In genomic region chr12:52568111-52568510, GRCh38 we compare ENCODE assay signal across 17 cellular contexts. TPM values are rescaled to one million over a fixed set of nuclear protein-coding genes. Genes with fewer than 3 reads are reported as not detected.
A peak's percentile ranks its signal among the peaks of the same experiment; 100 is the strongest.
DNase-seq lines count a peak whose midpoint lies in the region; ATAC-seq and TF ChIP-seq lines count a peak whose summit lies in the region.
"Had no signal": no experiment of that assay in that cellular context is flagged by ENCODE, and none has a peak within 500 bp of the region (broad histone marks: within the 10 kb centered on the region; RNA-seq: fewer than 3 reads in every experiment).

No MANE protein-coding gene starts in this region.

- no peaks in the 10 kb centered on the region for H3K9me3 Mint-ChIP-seq in effector memory CD8-positive, alpha-beta T cell
- H3K9me3 Mint-ChIP-seq in activated T-cell treated with anti-CD3 and anti-CD28 coated beads, Interleukin-2, amount 50 U/mL, for 4 hours = no peaks in the 10 kb centered on the region
- H3K9me3 Mint-ChIP-seq in activated naive CD8-positive, alpha-beta T cell treated with anti-CD3 and anti-CD28 coated beads for 36 hours = no peaks in the 10 kb centered on the region
- H3K9me3 Mint-ChIP-seq: H9 had no signal

- peaks cover 0 to 66% of the 10 kb centered on the region in 2 donors for H3K27me3 Mint-ChIP-seq in effector memory CD8-positive, alpha-beta T cell
- H3K27me3 Mint-ChIP-seq in activated T-cell treated with anti-CD3 and anti-CD28 coated beads, Interleukin-2, amount 50 U/mL, for 4 hours (ENCODE audit: low read depth) = peaks cover 10% of the 10 kb centered on the region
- H3K27me3 Mint-ChIP-seq in activated naive CD8-positive, alpha-beta T cell treated with anti-CD3 and anti-CD28 coated beads for 36 hours = peaks cover 9% of the 10 kb centered on the region

- POLR2A ChIA-PET in HEK293 (lab: Yijun Ruan, JAX) = interaction anchor here (0.6 kb wide), 1 partner anchor 120 kb away, joined by 3 read pairs; no protein-coding TSS in a partner anchor

- H3K36me3 ChIP-seq in HEK293 (ENCODE audit: control insufficient read depth in 2 of 2, insufficient read depth in 1 of 2, low read length in 2 of 2) = no peaks in the 10 kb centered on the region
- H3K36me3 ChIP-seq: BLaER1 treated with 17β-estradiol and CSF1 and Interleukin-3, amounts not matched to agents 10 nM and 100 nM had no signal

- H3K36me3 Mint-ChIP-seq in effector memory CD8-positive, alpha-beta T cell (ENCODE audit: insufficient read depth) = peaks cover 6% of the 10 kb centered on the region
- no peaks in the 10 kb centered on the region for H3K36me3 Mint-ChIP-seq in activated T-cell treated with anti-CD3 and anti-CD28 coated beads, Interleukin-2, amount 50 U/mL, for 4 hours (ENCODE audit: insufficient read depth)
- no peaks in the 10 kb centered on the region for H3K36me3 Mint-ChIP-seq in activated naive CD8-positive, alpha-beta T cell treated with anti-CD3 and anti-CD28 coated beads for 36 hours
- H3K36me3 Mint-ChIP-seq: CD4-positive, CD25-positive, alpha-beta regulatory T cell had no signal

- no peak for ATAC-seq in effector memory CD8-positive, alpha-beta T cell (replicated peaks)
- ATAC-seq in activated T-cell treated with anti-CD3 and anti-CD28 coated beads, Interleukin-2, amount 50 U/mL, for 4 hours = no peak

- H3K4me1 Mint-ChIP-seq in effector memory CD8-positive, alpha-beta T cell (ENCODE audit: low read depth in 2 of 2) = peaks cover 26 to 41% of the 10 kb centered on the region in 2 donors
- H3K4me1 Mint-ChIP-seq in activated T-cell treated with anti-CD3 and anti-CD28 coated beads, Interleukin-2, amount 50 U/mL, for 4 hours (ENCODE audit: low read depth) = peaks cover 5% of the 10 kb centered on the region
- H3K4me1 Mint-ChIP-seq in activated naive CD8-positive, alpha-beta T cell treated with anti-CD3 and anti-CD28 coated beads for 36 hours = no peaks in the 10 kb centered on the region
- H3K4me1 Mint-ChIP-seq: CD4-positive, CD25-positive, alpha-beta regulatory T cell; H9 had no signal

- no peaks in the 10 kb centered on the region for H3K4me1 ChIP-seq in HEK293 (ENCODE audit: control insufficient read depth, insufficient read depth, low read length)

- H3K27ac Mint-ChIP-seq in effector memory CD8-positive, alpha-beta T cell = peak overlapping the region; percentile 94 to 97
- no peak overlapping the region for H3K27ac Mint-ChIP-seq in activated naive CD8-positive, alpha-beta T cell treated with anti-CD3 and anti-CD28 coated beads for 36 hours
- H3K27ac Mint-ChIP-seq: H9 had no signal

- no peak overlapping the region for H3K4me3 ChIP-seq in HEK293 (ENCODE audit: low read depth, low read length)
- H3K4me3 ChIP-seq: BLaER1 treated with 17β-estradiol and CSF1 and Interleukin-3, amounts not matched to agents 10 nM and 100 nM had no signal

- TF ChIP-seq CTCF in HEK293 (tag by site-specific recombination; IDR thresholded peaks at IDR 0.05) = no peak

- CTCF ChIA-PET in HEK293 (lab: Yijun Ruan, JAX) = interaction anchor here (0.6 to 1.3 kb wide), 2 partner anchors 173 to 196 kb away, joined by 3 read pairs; no protein-coding TSS in a partner anchor

- peak overlapping the region; percentile 65 to 76 for H3K4me3 Mint-ChIP-seq in effector memory CD8-positive, alpha-beta T cell
- no peak overlapping the region for H3K4me3 Mint-ChIP-seq in activated T-cell treated with anti-CD3 and anti-CD28 coated beads, Interleukin-2, amount 50 U/mL, for 4 hours
- H3K4me3 Mint-ChIP-seq in activated naive CD8-positive, alpha-beta T cell treated with anti-CD3 and anti-CD28 coated beads for 36 hours = no peak overlapping the region
- H3K4me3 Mint-ChIP-seq: CD4-positive, CD25-positive, alpha-beta regulatory T cell; H9 had no signal

- H3K9me3 ChIP-seq in HEK293 (ENCODE audit: control insufficient read depth, insufficient read depth, low read depth, low read length) = no peaks in the 10 kb centered on the region
- H3K9me3 ChIP-seq: BLaER1 treated with 17β-estradiol and CSF1 and Interleukin-3, amounts not matched to agents 10 nM and 100 nM had no signal

- no peak overlapping the region for H3K27ac ChIP-seq in HEK293 (ENCODE audit: extremely low read depth, low read depth, low read length)
- H3K27ac ChIP-seq: BLaER1 treated with 17β-estradiol and CSF1 and Interleukin-3, amounts not matched to agents 10 nM and 100 nM had no signal

- DNase-seq in effector memory CD8-positive, alpha-beta T cell = no peak
- peak; percentile 21 for DNase-seq in medulla oblongata (ENCODE audit: extremely low spot score)
- peak; percentile 15 for DNase-seq in pons (ENCODE audit: low spot score)
- no peak for DNase-seq in DMS53 treated with DMSO at 0.1 percent for 48 hours (lab: John Stamatoyannopoulos, UW; ENCODE audit: unreplicated experiment)
- no peak for DNase-seq in activated T-cell treated with anti-CD3 and anti-CD28 coated beads, Interleukin-2, amount 50 U/mL, for 4 hours
- DNase-seq in activated naive CD8-positive, alpha-beta T cell treated with anti-CD3 and anti-CD28 coated beads for 36 hours = no peak
- no peak for DNase-seq in NCI-H510A treated with DMSO at 0.1 percent for 48 hours (lab: John Stamatoyannopoulos, UW)
- DNase-seq: ACHN; CD4-positive, CD25-positive, alpha-beta regulatory T cell; DMS53; GOT3; H9 had no signal

TF ChIP-seq in HEK293, 187 proteins besides CTCF, POLR2A, EP300 and RAD21:
- TF ChIP-seq KLF1 (tag by site-specific recombination; IDR thresholded peaks at IDR 0.05) = 0 out of 2 replicates have a peak, but pooled peaks have one; percentile 24
- no peak for TF ChIP-seq ZNF660 (tag by site-specific recombination; IDR thresholded peaks at IDR 0.05)
- no peak for TF ChIP-seq ZNF2 (tag by site-specific recombination; IDR thresholded peaks at IDR 0.05)
- no peak for TF ChIP-seq ZSCAN30 (tag by site-specific recombination; IDR thresholded peaks at IDR 0.05)
- TF ChIP-seq SCRT1 (tag by site-specific recombination; IDR thresholded peaks at IDR 0.05; ENCODE audit: borderline replicate concordance) = no peak
- TF ChIP-seq ZNF639 (tag by site-specific recombination; IDR thresholded peaks at IDR 0.05) = no peak
- no peak for TF ChIP-seq SP7 (tag by site-specific recombination; IDR thresholded peaks at IDR 0.05)

RNA-seq across cellular contexts. Expression of gene KRT74, which starts 5.5 kb away (rescaled TPM):
- total RNA-seq in activated T-cell treated with anti-CD3 and anti-CD28 coated beads, Interleukin-2, amount 50 U/mL, for 4 hours = not detected
- total RNA-seq in activated naive CD8-positive, alpha-beta T cell treated with anti-CD3 and anti-CD28 coated beads for 36 hours = not detected
- total RNA-seq: A172; CD4-positive, CD25-positive, alpha-beta regulatory T cell; Daoy; H9; HT1080 had no signal

RNA-seq across cellular contexts. Expression of gene KRT71, which starts 15.2 kb away (rescaled TPM):
- total RNA-seq in activated T-cell treated with anti-CD3 and anti-CD28 coated beads, Interleukin-2, amount 50 U/mL, for 4 hours = not detected
- not detected for total RNA-seq in activated naive CD8-positive, alpha-beta T cell treated with anti-CD3 and anti-CD28 coated beads for 36 hours
- total RNA-seq: A172; CD4-positive, CD25-positive, alpha-beta regulatory T cell; Daoy; H9; HT1080 had no signal

RNA-seq across cellular contexts. Expression of gene KRT72, which starts 33.2 kb away (rescaled TPM):
- total RNA-seq in activated T-cell treated with anti-CD3 and anti-CD28 coated beads, Interleukin-2, amount 50 U/mL, for 4 hours = under 1 TPM; 0.11 to 0.38 (median 0.20) TPM
- total RNA-seq in activated naive CD8-positive, alpha-beta T cell treated with anti-CD3 and anti-CD28 coated beads for 36 hours = under 1 TPM in 1 of 2 experiments, not detected in 1; 0.12 TPM
- total RNA-seq: A172, Daoy, H9, HT1080 had no signal

RNA-seq across cellular contexts. Expression of gene KRT5, which starts 47.9 kb away (rescaled TPM):
- total RNA-seq in activated T-cell treated with anti-CD3 and anti-CD28 coated beads, Interleukin-2, amount 50 U/mL, for 4 hours = not detected
- not detected for total RNA-seq in activated naive CD8-positive, alpha-beta T cell treated with anti-CD3 and anti-CD28 coated beads for 36 hours
- total RNA-seq: CD4-positive, CD25-positive, alpha-beta regulatory T cell; Daoy; H9; HT1080 had no signal

RNA-seq across cellular contexts. Expression of gene KRT73, which starts 50.2 kb away (rescaled TPM):
- under 1 TPM; 0.16 to 0.23 (median 0.22) TPM for total RNA-seq in activated T-cell treated with anti-CD3 and anti-CD28 coated beads, Interleukin-2, amount 50 U/mL, for 4 hours
- total RNA-seq in activated naive CD8-positive, alpha-beta T cell treated with anti-CD3 and anti-CD28 coated beads for 36 hours = under 1 TPM; 0.14 to 0.29 TPM
- total RNA-seq: A172, Daoy, H9, HT1080 had no signal

Comparison
In these comparisons a context has a peak if more than half of its experiments do, and no peak if none do; other contexts are left out.
1. DNase-seq: peak in medulla oblongata (single experiment) and pons (single experiment); none in effector memory CD8-positive, alpha-beta T cell (0 of 3), DMS53 treated with DMSO at 0.1 percent for 48 hours (single experiment), activated T-cell treated with anti-CD3 and anti-CD28 coated beads, Interleukin-2, amount 50 U/mL, for 4 hours (single experiment), activated naive CD8-positive, alpha-beta T cell treated with anti-CD3 and anti-CD28 coated beads for 36 hours (single experiment) and NCI-H510A treated with DMSO at 0.1 percent for 48 hours (single experiment).
2. H3K4me3 Mint-ChIP-seq: peak in effector memory CD8-positive, alpha-beta T cell (2 of 2); none in activated T-cell treated with anti-CD3 and anti-CD28 coated beads, Interleukin-2, amount 50 U/mL, for 4 hours (single experiment) and activated naive CD8-positive, alpha-beta T cell treated with anti-CD3 and anti-CD28 coated beads for 36 hours (single experiment).